In genomic region chr22:45482169-45482568, GRCh38 we compare ENCODE assay signal across 1 cellular context.
TF ChIP-seq lines count a peak whose summit lies in the region.

No MANE protein-coding gene starts in this region.

TF ChIP-seq in IMR-90, 13 proteins besides CTCF, POLR2A, EP300 and RAD21 (continued from another document):
- no peak for TF ChIP-seq ELK1 (IDR thresholded peaks at IDR 0.05; ENCODE audit: borderline replicate concordance, low read depth, low read length)
- TF ChIP-seq CHD1 (IDR thresholded peaks at IDR 0.05; ENCODE audit: low read depth, low read length) = no peak
- no peak for TF ChIP-seq CEBPB (IDR thresholded peaks at IDR 0.05; ENCODE audit: low read depth, low read length)
- TF ChIP-seq RCOR1 (IDR thresholded peaks at IDR 0.05; ENCODE audit: insufficient replicate concordance, low read length) = no peak
- TF ChIP-seq RFX5 (IDR thresholded peaks at IDR 0.05; ENCODE audit: low read depth, low read length) = no peak
- TF ChIP-seq BHLHE40 (IDR thresholded peaks at IDR 0.05; ENCODE audit: low read depth, low read length) = no peak
- no peak for TF ChIP-seq MAFK (IDR thresholded peaks at IDR 0.05; ENCODE audit: low read depth, low read length)
- TF ChIP-seq MXI1 (IDR thresholded peaks at IDR 0.05; ENCODE audit: borderline replicate concordance, low read depth, low read length) = no peak
- no peak for TF ChIP-seq NFE2L2 (IDR thresholded peaks at IDR 0.05; ENCODE audit: low read depth, low read length)
- no peak for TF ChIP-seq MAZ (IDR thresholded peaks at IDR 0.05; ENCODE audit: borderline replicate concordance, low read depth, low read length)
- TF ChIP-seq FOS (IDR thresholded peaks at IDR 0.05; ENCODE audit: low read depth, low read length) = no peak
- no peak for TF ChIP-seq SMC3 (IDR thresholded peaks at IDR 0.05; ENCODE audit: low read depth, low read length)
TF ChIP-seq in IMR-90: peak in this region for 0.
